ENCODE assay signal across 10 cellular contexts in the genomic region with DNA sequence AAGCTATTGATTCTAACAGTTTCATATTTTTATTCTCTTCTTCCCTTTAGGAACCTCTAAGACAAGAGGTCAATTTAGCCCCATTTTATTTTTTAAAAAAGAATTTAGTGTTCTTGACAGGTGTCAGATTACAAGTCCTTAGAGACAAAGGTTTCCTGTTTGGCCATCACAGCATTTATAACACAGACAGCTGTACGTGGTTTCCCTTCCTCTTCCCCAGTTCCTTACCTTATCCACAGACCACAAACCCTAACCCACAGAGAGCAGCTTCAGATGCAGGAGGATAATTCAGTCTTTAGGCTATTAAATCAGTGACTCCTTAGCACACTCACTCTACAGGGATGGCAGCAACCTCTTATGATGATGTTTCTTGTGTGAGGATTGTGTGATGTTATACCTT.
DNase-seq lines count a peak whose midpoint lies in the region; ATAC-seq, FAIRE-seq and TF ChIP-seq lines count a peak whose summit lies in the region.
"Had no signal": no experiment of that assay in that cellular context is flagged by ENCODE, and none has a peak within 500 bp of the region (broad histone marks: within the 10 kb centered on the region; RNA-seq: fewer than 3 reads in every experiment).

No MANE protein-coding gene starts in this region.

- no peak overlapping the region for H3K9ac ChIP-seq in astrocyte (ENCODE audit: low read length)

- H3K36me3 Mint-ChIP-seq in GM23338 (ENCODE audit: low read depth): peaks cover 34% of the 10 kb centered on the region
- no peaks in the 10 kb centered on the region for H3K36me3 Mint-ChIP-seq in astrocyte (ENCODE audit: low read depth, unreplicated experiment)

- no peaks in the 10 kb centered on the region for H3F3A ChIP-seq in GM23338 (replicated peaks; ENCODE audit: low read depth)

- H3K27ac ChIP-seq in GM23338 (ENCODE audit: low read depth) (no peak overlapping the region), astrocyte (ENCODE audit: low read depth, low read length) (no peak overlapping the region), suprapubic skin (no peak overlapping the region), esophagus squamous epithelium (no peak overlapping the region)
- H3K27ac ChIP-seq: upper lobe of right lung had no signal

- no peak for DNase-seq in GM23338 (ENCODE audit: low spot score)
- DNase-seq in astrocyte (ENCODE audit: low read depth): peak; percentile 57
- DNase-seq in 8988T: no peak
- no peak for DNase-seq in suprapubic skin (ENCODE audit: low spot score in 2 of 2)
- no peak for DNase-seq in esophagus squamous epithelium (lab: John Stamatoyannopoulos, UW)
- DNase-seq in stimulated activated CD4-positive, alpha-beta T cell treated with anti-CD3 and anti-CD28 coated beads, Interleukin-4, amount 100 ng/mL, for 24 hours: no peak
- DNase-seq: upper lobe of right lung had no signal

- H3K36me3 ChIP-seq in GM23338 (ENCODE audit: insufficient read depth) (peaks cover 25% of the 10 kb centered on the region), astrocyte (ENCODE audit: insufficient read depth, low read length) (no peaks in the 10 kb centered on the region), suprapubic skin (no peaks in the 10 kb centered on the region), esophagus squamous epithelium (no peaks in the 10 kb centered on the region)
- H3K36me3 ChIP-seq: upper lobe of right lung had no signal

- H3K27me3 ChIP-seq in GM23338 (ENCODE audit: insufficient read depth): no peaks in the 10 kb centered on the region
- no peaks in the 10 kb centered on the region for H3K27me3 ChIP-seq in astrocyte (ENCODE audit: insufficient read depth, low read length)
- no peaks in the 10 kb centered on the region for H3K27me3 ChIP-seq in suprapubic skin
- H3K27me3 ChIP-seq in esophagus squamous epithelium: no peaks in the 10 kb centered on the region
- H3K27me3 ChIP-seq: upper lobe of right lung had no signal

- H3K4me3 Mint-ChIP-seq in GM23338: no peak overlapping the region
- no peak overlapping the region for H3K4me3 Mint-ChIP-seq in astrocyte (ENCODE audit: unreplicated experiment)

- H2AFZ ChIP-seq in GM23338: peak overlapping the region; percentile 75; the same call in 1 of the 2 replicates
- H2AFZ ChIP-seq in astrocyte (ENCODE audit: low read depth, low read length): no peak overlapping the region

- intact Hi-C loops in esophagus squamous epithelium (cut with DNase I): no loop called here

- WGBS in suprapubic skin: 29% methylated on average over 1 of the region's 1 CpG
- 19 to 21% methylated on average over 1 of the region's 1 CpG for WGBS in esophagus squamous epithelium, 2 donors

- H3K9me3 ChIP-seq in astrocyte (ENCODE audit: insufficient read depth, low read depth, low read length) (peaks cover 3% of the 10 kb centered on the region), suprapubic skin (peaks cover 7% of the 10 kb centered on the region), esophagus squamous epithelium (peaks cover 0 to 15% (median 8%) of the 10 kb centered on the region in 3 donors)
- H3K9me3 ChIP-seq: upper lobe of right lung had no signal

- peak; percentile 90 for ATAC-seq in GM18867 (IDR thresholded peaks at IDR 0.05; ENCODE audit: unreplicated experiment)
- ATAC-seq in GM23338: no peak
- peak; percentile 81 for ATAC-seq in HG03565 (IDR thresholded peaks at IDR 0.05; ENCODE audit: unreplicated experiment)
- ATAC-seq: upper lobe of right lung had no signal

- H3K79me2 ChIP-seq in GM23338 (replicated peaks; ENCODE audit: insufficient read depth): no peaks in the 10 kb centered on the region
- no peaks in the 10 kb centered on the region for H3K79me2 ChIP-seq in astrocyte (ENCODE audit: insufficient read depth, low read length)

- TF ChIP-seq POLR2A in suprapubic skin (IDR thresholded peaks at IDR 0.05) (no peak), esophagus squamous epithelium (IDR thresholded peaks at IDR 0.05) (no peak)

- no peak for TF ChIP-seq CTCF in GM23338 (conservative IDR thresholded peaks at IDR 0.05; ENCODE audit: low read depth in 2 of 2)
- TF ChIP-seq CTCF in astrocyte (IDR thresholded peaks at IDR 0.05; ENCODE audit: insufficient read depth, low read depth, low read length): no peak
- no peak for TF ChIP-seq CTCF in suprapubic skin (IDR thresholded peaks at IDR 0.05)
- TF ChIP-seq CTCF in esophagus squamous epithelium (IDR thresholded peaks at IDR 0.05): no peak

- peaks cover 30% of the 10 kb centered on the region for H3K9me3 Mint-ChIP-seq in GM23338
- peaks cover 14% of the 10 kb centered on the region for H3K9me3 Mint-ChIP-seq in astrocyte (ENCODE audit: unreplicated experiment)

- no peak for FAIRE-seq in astrocyte (lab: Jason Lieb, UNC)
- FAIRE-seq: G401.6 had no signal

- no peak overlapping the region for H3K4me3 ChIP-seq in GM23338
- H3K4me3 ChIP-seq in astrocyte (ENCODE audit: insufficient read depth, low read depth, low read length): no peak overlapping the region
- no peak overlapping the region for H3K4me3 ChIP-seq in suprapubic skin
- H3K4me3 ChIP-seq in esophagus squamous epithelium: no peak overlapping the region
- H3K4me3 ChIP-seq: upper lobe of right lung had no signal

- peaks cover 3% of the 10 kb centered on the region; the same call in 1 of the 3 replicates for H3K4me1 Mint-ChIP-seq in GM23338
- H3K4me1 Mint-ChIP-seq in astrocyte (ENCODE audit: low read depth, unreplicated experiment): peaks cover 7% of the 10 kb centered on the region

- H3K9me2 ChIP-seq in GM23338 (ENCODE audit: insufficient read depth): peaks cover 4% of the 10 kb centered on the region; the same call in 1 of the 2 replicates

- no peak overlapping the region for H3K27ac Mint-ChIP-seq in GM23338
- H3K27ac Mint-ChIP-seq in astrocyte (ENCODE audit: unreplicated experiment): no peak overlapping the region

- no peaks in the 10 kb centered on the region for H3K4me1 ChIP-seq in GM23338 (ENCODE audit: insufficient read depth)
- H3K4me1 ChIP-seq in astrocyte (ENCODE audit: insufficient read depth, low read length): no peaks in the 10 kb centered on the region
- no peaks in the 10 kb centered on the region for H3K4me1 ChIP-seq in suprapubic skin
- H3K4me1 ChIP-seq in esophagus squamous epithelium: no peaks in the 10 kb centered on the region
- H3K4me1 ChIP-seq: upper lobe of right lung had no signal

- H3K4me2 ChIP-seq in GM23338 (no peak overlapping the region), astrocyte (ENCODE audit: low read length) (no peak overlapping the region)

- no peak for TF ChIP-seq EP300 in suprapubic skin (IDR thresholded peaks at IDR 0.05)

- H4K20me1 ChIP-seq in GM23338 (replicated peaks; ENCODE audit: insufficient read depth) (no peaks in the 10 kb centered on the region), astrocyte (ENCODE audit: insufficient read depth, low read length) (no peaks in the 10 kb centered on the region)

- H3K27me3 Mint-ChIP-seq in GM23338 (ENCODE audit: insufficient read depth, low read depth, poor library complexity): peaks cover 9% of the 10 kb centered on the region
- H3K27me3 Mint-ChIP-seq in astrocyte (ENCODE audit: low read depth, unreplicated experiment): no peaks in the 10 kb centered on the region

TF ChIP-seq in GM23338, 12 proteins besides CTCF, POLR2A, EP300 and RAD21 (continues in another document):
- TF ChIP-seq NANOG (IDR thresholded peaks at IDR 0.05; ENCODE audit: borderline replicate concordance) (no peak), STAT1 (IDR thresholded peaks at IDR 0.05; ENCODE audit: unreplicated experiment) (no peak), CREB1 (CRISPR knock-in tag; IDR thresholded peaks at IDR 0.05; ENCODE audit: low read depth) (no peak), EZH2phosphoT487 (IDR thresholded peaks at IDR 0.05; ENCODE audit: unreplicated experiment) (no peak), ZNF114 (CRISPR knock-in tag; IDR thresholded peaks at IDR 0.05) (no peak)
- TF ChIP-seq, protein P1, sequence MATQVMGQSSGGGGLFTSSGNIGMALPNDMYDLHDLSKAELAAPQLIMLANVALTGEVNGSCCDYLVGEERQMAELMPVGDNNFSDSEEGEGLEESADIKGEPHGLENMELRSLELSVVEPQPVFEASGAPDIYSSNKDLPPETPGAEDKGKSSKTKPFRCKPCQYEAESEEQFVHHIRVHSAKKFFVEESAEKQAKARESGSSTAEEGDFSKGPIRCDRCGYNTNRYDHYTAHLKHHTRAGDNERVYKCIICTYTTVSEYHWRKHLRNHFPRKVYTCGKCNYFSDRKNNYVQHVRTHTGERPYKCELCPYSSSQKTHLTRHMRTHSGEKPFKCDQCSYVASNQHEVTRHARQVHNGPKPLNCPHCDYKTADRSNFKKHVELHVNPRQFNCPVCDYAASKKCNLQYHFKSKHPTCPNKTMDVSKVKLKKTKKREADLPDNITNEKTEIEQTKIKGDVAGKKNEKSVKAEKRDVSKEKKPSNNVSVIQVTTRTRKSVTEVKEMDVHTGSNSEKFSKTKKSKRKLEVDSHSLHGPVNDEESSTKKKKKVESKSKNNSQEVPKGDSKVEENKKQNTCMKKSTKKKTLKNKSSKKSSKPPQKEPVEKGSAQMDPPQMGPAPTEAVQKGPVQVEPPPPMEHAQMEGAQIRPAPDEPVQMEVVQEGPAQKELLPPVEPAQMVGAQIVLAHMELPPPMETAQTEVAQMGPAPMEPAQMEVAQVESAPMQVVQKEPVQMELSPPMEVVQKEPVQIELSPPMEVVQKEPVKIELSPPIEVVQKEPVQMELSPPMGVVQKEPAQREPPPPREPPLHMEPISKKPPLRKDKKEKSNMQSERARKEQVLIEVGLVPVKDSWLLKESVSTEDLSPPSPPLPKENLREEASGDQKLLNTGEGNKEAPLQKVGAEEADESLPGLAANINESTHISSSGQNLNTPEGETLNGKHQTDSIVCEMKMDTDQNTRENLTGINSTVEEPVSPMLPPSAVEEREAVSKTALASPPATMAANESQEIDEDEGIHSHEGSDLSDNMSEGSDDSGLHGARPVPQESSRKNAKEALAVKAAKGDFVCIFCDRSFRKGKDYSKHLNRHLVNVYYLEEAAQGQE (IDR thresholded peaks at IDR 0.05; ENCODE audit: unreplicated experiment): no peak
- TF ChIP-seq, protein P2, sequence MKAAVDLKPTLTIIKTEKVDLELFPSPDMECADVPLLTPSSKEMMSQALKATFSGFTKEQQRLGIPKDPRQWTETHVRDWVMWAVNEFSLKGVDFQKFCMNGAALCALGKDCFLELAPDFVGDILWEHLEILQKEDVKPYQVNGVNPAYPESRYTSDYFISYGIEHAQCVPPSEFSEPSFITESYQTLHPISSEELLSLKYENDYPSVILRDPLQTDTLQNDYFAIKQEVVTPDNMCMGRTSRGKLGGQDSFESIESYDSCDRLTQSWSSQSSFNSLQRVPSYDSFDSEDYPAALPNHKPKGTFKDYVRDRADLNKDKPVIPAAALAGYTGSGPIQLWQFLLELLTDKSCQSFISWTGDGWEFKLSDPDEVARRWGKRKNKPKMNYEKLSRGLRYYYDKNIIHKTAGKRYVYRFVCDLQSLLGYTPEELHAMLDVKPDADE (IDR thresholded peaks at IDR 0.05): no peak
